In the genomic region with DNA sequence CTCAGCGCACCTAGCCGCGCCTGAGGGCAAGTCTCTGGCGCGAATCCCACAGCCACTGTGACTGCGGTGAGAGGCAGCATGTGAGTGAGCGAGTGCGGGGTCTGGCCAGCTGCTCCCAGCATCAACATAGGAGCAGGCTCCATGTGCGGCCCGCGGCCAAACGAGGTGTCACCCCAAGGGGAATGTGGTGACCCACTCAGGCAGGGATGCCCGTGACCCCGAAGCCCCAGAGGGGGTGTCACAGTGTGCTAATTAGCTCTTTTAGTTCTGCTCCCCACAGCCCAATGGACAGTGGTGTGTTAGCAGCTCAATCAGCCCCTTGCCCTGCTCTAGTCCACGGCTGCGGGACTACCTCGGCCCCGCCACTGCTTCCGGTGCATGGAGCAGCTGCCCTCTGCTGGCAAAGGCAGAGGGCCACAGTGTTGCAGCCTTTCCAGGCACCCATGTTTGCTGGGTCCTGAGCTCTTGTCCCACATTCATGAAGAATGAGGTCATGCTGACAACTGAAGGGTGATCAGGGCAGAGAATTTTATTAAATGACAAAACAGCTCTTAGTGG, we compare ENCODE assay signal across 12 cellular contexts.
DNase-seq lines count a peak whose midpoint lies in the region; ATAC-seq and TF ChIP-seq lines count a peak whose summit lies in the region.
"Had no signal": no experiment of that assay in that cellular context is flagged by ENCODE, and none has a peak within 500 bp of the region (broad histone marks: within the 10 kb centered on the region; RNA-seq: fewer than 3 reads in every experiment).

No MANE protein-coding gene starts in this region.

- H3K27ac ChIP-seq in DND-41 (ENCODE audit: low read length) (no peak overlapping the region), iPS DF 6.9 (ENCODE audit: low read length) (no peak overlapping the region), tibial artery (no peak overlapping the region)
- H3K27ac ChIP-seq: cardiac muscle cell, heart left ventricle, vagina had no signal

- DNase-seq in DND-41: no peak
- DNase-seq in GM20000 (ENCODE audit: low spot score): no peak
- peak; percentile 11 for DNase-seq in RKO (ENCODE audit: low spot score)
- peak; percentile 33 for DNase-seq in iPS DF 6.9 (ENCODE audit: low read depth, low spot score)
- DNase-seq in DMS153 (lab: John Stamatoyannopoulos, UW): no peak
- DNase-seq in NCI-H2081 (lab: John Stamatoyannopoulos, UW): no peak
- no peak for DNase-seq in tibial artery
- DNase-seq: heart left ventricle, NCI-H187 had no signal

- H3K4me3 ChIP-seq in DND-41 (ENCODE audit: low read depth in 1 of 2, low read length in 2 of 2) (no peak overlapping the region), iPS DF 6.9 (ENCODE audit: low read length) (no peak overlapping the region), tibial artery (no peak overlapping the region)
- H3K4me3 ChIP-seq: cardiac muscle cell, heart left ventricle, vagina had no signal

- no peaks in the 10 kb centered on the region for H3K9me3 ChIP-seq in DND-41 (ENCODE audit: insufficient read depth, low read length, severe bottlenecking)
- H3K9me3 ChIP-seq in iPS DF 6.9 (ENCODE audit: control insufficient read depth, insufficient read depth, low read length): no peaks in the 10 kb centered on the region
- H3K9me3 ChIP-seq in tibial artery: no peaks in the 10 kb centered on the region
- H3K9me3 ChIP-seq: heart left ventricle, vagina had no signal

- H3K79me2 ChIP-seq in DND-41 (ENCODE audit: insufficient read depth, low read length): no peaks in the 10 kb centered on the region

- H4K20me1 ChIP-seq in DND-41 (ENCODE audit: insufficient read depth, low read length): no peaks in the 10 kb centered on the region

- no peak overlapping the region for H3K9ac ChIP-seq in DND-41 (ENCODE audit: low read depth, low read length)

- no peak overlapping the region for H2AFZ ChIP-seq in DND-41 (ENCODE audit: low read depth, low read length)

- H3K27me3 ChIP-seq in DND-41 (ENCODE audit: insufficient read depth, low read length, poor library complexity) (no peaks in the 10 kb centered on the region), iPS DF 6.9 (ENCODE audit: control insufficient read depth, insufficient read depth, low read length) (no peaks in the 10 kb centered on the region), tibial artery (peaks cover 0 to 2% of the 10 kb centered on the region in 2 donors)
- H3K27me3 ChIP-seq: cardiac muscle cell, heart left ventricle, vagina had no signal

- H3K4me2 ChIP-seq in DND-41 (ENCODE audit: insufficient read depth, low read length): no peak overlapping the region

- TF ChIP-seq CTCF in DND-41 (IDR thresholded peaks at IDR 0.05; ENCODE audit: borderline replicate concordance, extremely low read depth, low read length, poor library complexity, severe bottlenecking): peak; percentile 46
- peak; percentile 12 for TF ChIP-seq CTCF in GM20000 (IDR thresholded peaks at IDR 0.05; ENCODE audit: extremely low read depth, missing control alignments)
- TF ChIP-seq CTCF in tibial artery (IDR thresholded peaks at IDR 0.05): no peak

- intact Hi-C loops in tibial artery (cut with DNase I; ENCODE audit: low total_unique reads): no loop called here

- ATAC-seq in DND-41 (ENCODE audit: insufficient read depth, low read depth) (peak; percentile 33; the same call in 1 of the 3 replicates), HG02678 (IDR thresholded peaks at IDR 0.05; ENCODE audit: unreplicated experiment) (no peak)
- ATAC-seq: heart left ventricle had no signal

- H3K36me3 ChIP-seq in DND-41 (ENCODE audit: insufficient read depth, low read length) (no peaks in the 10 kb centered on the region), iPS DF 6.9 (ENCODE audit: control insufficient read depth, insufficient read depth, low read length) (no peaks in the 10 kb centered on the region), tibial artery (no peaks in the 10 kb centered on the region)
- H3K36me3 ChIP-seq: cardiac muscle cell, heart left ventricle, vagina had no signal

- no CpG with 5 or more reads among the region's 19 CpGs for WGBS in iPS DF 6.9 (ENCODE audit: insufficient coverage, insufficient read length)

- H3K4me1 ChIP-seq in DND-41 (ENCODE audit: insufficient read depth, low read length): peaks cover 8% of the 10 kb centered on the region
- no peaks in the 10 kb centered on the region for H3K4me1 ChIP-seq in iPS DF 6.9 (ENCODE audit: control insufficient read depth, insufficient read depth, low read length)
- H3K4me1 ChIP-seq in tibial artery: peaks cover 0 to 4% (median 0%) of the 10 kb centered on the region in 4 donors
- H3K4me1 ChIP-seq: heart left ventricle, vagina had no signal

Comparison
In these comparisons a context has a peak if more than half of its experiments do, and no peak if none do; other contexts are left out.
1. DNase-seq: peak in RKO (single experiment) and iPS DF 6.9 (single experiment); none in DND-41 (single experiment), GM20000 (single experiment), DMS153 (single experiment), NCI-H2081 (0 of 2) and tibial artery (0 of 2).
2. CTCF ChIP-seq: peak in DND-41 (single experiment) and GM20000 (single experiment); none in tibial artery (0 of 2).